In the genomic region with DNA sequence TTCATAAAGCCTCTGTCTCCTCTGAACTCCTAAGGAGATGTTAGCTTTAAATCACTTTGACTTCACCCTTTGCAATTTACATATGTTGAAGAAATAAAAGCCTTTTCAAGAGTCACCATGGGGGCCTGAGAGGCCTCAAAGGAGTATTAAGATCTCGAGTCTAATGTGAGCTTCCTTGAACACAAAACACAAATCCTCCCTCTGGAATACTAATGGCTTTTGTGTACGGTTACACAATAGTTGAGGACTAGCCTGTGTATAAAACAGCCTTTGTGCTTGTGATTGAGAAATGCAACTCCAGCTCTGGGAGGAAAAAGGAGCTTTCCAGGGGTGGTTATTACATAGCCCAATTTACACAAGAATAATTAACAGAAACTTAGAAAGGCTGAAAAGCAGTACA, we compare ENCODE assay signal across 23 cellular contexts.
A peak's percentile ranks its signal among the peaks of the same experiment; 100 is the strongest.
DNase-seq lines count a peak whose midpoint lies in the region; ATAC-seq, FAIRE-seq and TF ChIP-seq lines count a peak whose summit lies in the region.
"Had no signal": no experiment of that assay in that cellular context is flagged by ENCODE, and none has a peak within 500 bp of the region (broad histone marks: within the 10 kb centered on the region; RNA-seq: fewer than 3 reads in every experiment).

No MANE protein-coding gene starts in this region.

- TF ChIP-seq EP300 in HepG2 (IDR thresholded peaks at IDR 0.05; ENCODE audit: low read depth in 2 of 2, low read length in 2 of 2), result no peak
- TF ChIP-seq EP300 in HepG2 (CRISPR knock-in tag; IDR thresholded peaks at IDR 0.05; ENCODE audit: borderline replicate concordance), result no peak

- H3K9ac ChIP-seq in HepG2 (ENCODE audit: insufficient read depth, low read depth, low read length), result no peak overlapping the region

- TF ChIP-seq RAD21 in HepG2 (CRISPR knock-in tag; IDR thresholded peaks at IDR 0.05), result no peak

- in situ Hi-C loops in HepG2 (cut with HindIII; ENCODE audit: extremely low pct_ligation_motif_present, low pct_unique_long_range_greater_than_20kb), result no loop called here

- H3K27ac ChIP-seq in HepG2 (ENCODE audit: extremely low read length, insufficient read depth, low read length), result no peak overlapping the region
- H3K27ac ChIP-seq in right lobe of liver, result no peak overlapping the region
- peak overlapping the region; percentile 70 for H3K27ac ChIP-seq in ectodermal cell (ENCODE audit: insufficient read depth, low read depth, low read length, poor library complexity, severe bottlenecking)
- H3K27ac ChIP-seq: body of pancreas, colonic mucosa, heart left ventricle, stomach, upper lobe of left lung had no signal

- no peak overlapping the region for H2AFZ ChIP-seq in HepG2 (ENCODE audit: low read length)

- no peak overlapping the region for H3K4me2 ChIP-seq in HepG2 (ENCODE audit: low read depth, low read length)

- FAIRE-seq in HepG2 (lab: Jason Lieb, UNC), result no peak
- FAIRE-seq: A204.1, endometrium, islet of Langerhans, small intestine, TTC549 had no signal

- CTCF ChIA-PET in HepG2 (lab: Yijun Ruan, JAX; ENCODE audit: low intra/inter-chr PET ratio, low total read pairs), result no interaction called here

- POLR2A ChIA-PET in HepG2 (lab: Yijun Ruan, JAX), result no interaction called here

- no peaks in the 10 kb centered on the region; the same call in 1 of the 2 replicates for H3K4me1 ChIP-seq in HepG2 (ENCODE audit: insufficient read depth, low read length)
- no peaks in the 10 kb centered on the region for H3K4me1 ChIP-seq in right lobe of liver
- H3K4me1 ChIP-seq in ectodermal cell (ENCODE audit: control insufficient read depth, insufficient read depth, low read length), result peaks cover 32% of the 10 kb centered on the region
- H3K4me1 ChIP-seq: colonic mucosa, heart left ventricle, upper lobe of left lung had no signal

- H3K4me3 ChIP-seq in HepG2 (replicated peaks in 1 of 3; ENCODE audit: insufficient read depth in 1 of 3, low read depth in 2 of 3, low read length in 3 of 3) (no peak overlapping the region), right lobe of liver (no peak overlapping the region), ectodermal cell (ENCODE audit: insufficient read depth, low read depth, low read length) (no peak overlapping the region)
- H3K4me3 ChIP-seq: body of pancreas, colonic mucosa, heart left ventricle, stomach, upper lobe of left lung had no signal

- H3K79me2 ChIP-seq in HepG2 (ENCODE audit: insufficient read depth, low read length), result no peaks in the 10 kb centered on the region

- 0% methylated on average over 2 of the region's 2 CpGs for WGBS in HepG2 (ENCODE audit: low lambda C conversion rate)
- WGBS in right lobe of liver (ENCODE audit: insufficient coverage, low coverage, low lambda C conversion rate, missing lambda C conversion rate), result 35% methylated on average over 2 of the region's 2 CpGs
- WGBS in ectodermal cell, 2 experiments, result 0% methylated on average over 2 of the region's 2 CpGs; no CpG with 5 or more reads in 1 of the 2 experiments

- TF ChIP-seq CTCF in HepG2 (CRISPR knock-in tag; IDR thresholded peaks at IDR 0.05) (no peak), right lobe of liver (IDR thresholded peaks at IDR 0.05) (no peak)

- no TSS peak for BruUV-seq in HepG2 (replicated peaks; lab: Mats Ljungman, UMichigan)

- H3K27me3 ChIP-seq in HepG2 (ENCODE audit: control insufficient read depth in 1 of 2, insufficient read depth in 2 of 2, low read length in 2 of 2), result no peaks in the 10 kb centered on the region
- no peaks in the 10 kb centered on the region for H3K27me3 ChIP-seq in right lobe of liver
- no peaks in the 10 kb centered on the region for H3K27me3 ChIP-seq in ectodermal cell (ENCODE audit: control insufficient read depth, insufficient read depth, low read length, poor library complexity, severe bottlenecking)
- H3K27me3 ChIP-seq: body of pancreas, colonic mucosa, heart left ventricle, stomach, upper lobe of left lung had no signal

- no peaks in the 10 kb centered on the region for H4K20me1 ChIP-seq in HepG2 (ENCODE audit: insufficient read depth, low read length)

- DNase-seq in HepG2 (ENCODE audit: low spot score) (no peak), right lobe of liver (no peak), midbrain (lab: John Stamatoyannopoulos, UW) (peak; percentile 20), T-helper 1 cell (no peak), superior temporal gyrus (ENCODE audit: extremely low spot score) (no peak), C1 segment of cervical spinal cord (lab: John Stamatoyannopoulos, UW) (no peak)
- DNase-seq: activated CD4-positive, alpha-beta T cell treated with anti-CD3 and anti-CD28 coated beads for 36 hours; body of pancreas; colonic mucosa; heart left ventricle; NCI-H1105 treated with DMSO at 0.1 percent for 48 hours; NCI-H524; small intestine; stimulated activated CD4-positive, alpha-beta T cell treated with anti-CD3 and anti-CD28 coated beads, Interleukin-4, amount 100 ng/mL, for 24 hours; stomach; upper lobe of left lung had no signal

- no peaks in the 10 kb centered on the region for H3K36me3 ChIP-seq in HepG2 (replicated peaks in 1 of 2; ENCODE audit: control insufficient read depth in 1 of 2, insufficient read depth in 2 of 2, low read length in 2 of 2)
- H3K36me3 ChIP-seq in right lobe of liver, result no peaks in the 10 kb centered on the region
- no peaks in the 10 kb centered on the region for H3K36me3 ChIP-seq in ectodermal cell (ENCODE audit: control insufficient read depth, insufficient read depth, low read length)
- H3K36me3 ChIP-seq: colonic mucosa, heart left ventricle, stomach, upper lobe of left lung had no signal

- no peak for ATAC-seq in HepG2
- no peak for ATAC-seq in right lobe of liver
- ATAC-seq in HG02623 (IDR thresholded peaks at IDR 0.05; ENCODE audit: unreplicated experiment), result no peak
- ATAC-seq: activated CD4-positive, alpha-beta T cell treated with anti-CD3 and anti-CD28 coated beads for 36 hours; body of pancreas; HCT116; heart left ventricle had no signal

- H3K9me3 ChIP-seq in HepG2 (ENCODE audit: low read length), result peaks cover 28% of the 10 kb centered on the region
- H3K9me3 ChIP-seq in right lobe of liver, result no peaks in the 10 kb centered on the region
- no peaks in the 10 kb centered on the region for H3K9me3 ChIP-seq in ectodermal cell (ENCODE audit: control insufficient read depth, low read length)
- H3K9me3 ChIP-seq: body of pancreas, colonic mucosa, upper lobe of left lung had no signal

- intact Hi-C loops in HepG2 (cut with micrococcal nuclease; ENCODE audit: unreplicated experiment), result no loop called here
- intact Hi-C loops in right lobe of liver (cut with DNase I), result no loop called here

- TF ChIP-seq POLR2A in HepG2 (IDR thresholded peaks at IDR 0.05; ENCODE audit: insufficient read depth in 1 of 2, low read depth in 2 of 2, low read length in 2 of 2) (no peak), right lobe of liver (IDR thresholded peaks at IDR 0.05) (no peak)

TF ChIP-seq in HepG2, 621 proteins besides CTCF, POLR2A, EP300 and RAD21:
- TF ChIP-seq HNF4G (IDR thresholded peaks at IDR 0.05; ENCODE audit: borderline replicate concordance, low read depth, low read length) (no peak), HNF4G (CRISPR knock-in tag; IDR thresholded peaks at IDR 0.05; ENCODE audit: borderline replicate concordance, low read depth) (no peak), CEBPB (IDR thresholded peaks at IDR 0.05; ENCODE audit: borderline replicate concordance, low read depth, low read length) (peak; percentile 79)
